ENCODE assay signal across 13 cellular contexts in the genomic region with DNA sequence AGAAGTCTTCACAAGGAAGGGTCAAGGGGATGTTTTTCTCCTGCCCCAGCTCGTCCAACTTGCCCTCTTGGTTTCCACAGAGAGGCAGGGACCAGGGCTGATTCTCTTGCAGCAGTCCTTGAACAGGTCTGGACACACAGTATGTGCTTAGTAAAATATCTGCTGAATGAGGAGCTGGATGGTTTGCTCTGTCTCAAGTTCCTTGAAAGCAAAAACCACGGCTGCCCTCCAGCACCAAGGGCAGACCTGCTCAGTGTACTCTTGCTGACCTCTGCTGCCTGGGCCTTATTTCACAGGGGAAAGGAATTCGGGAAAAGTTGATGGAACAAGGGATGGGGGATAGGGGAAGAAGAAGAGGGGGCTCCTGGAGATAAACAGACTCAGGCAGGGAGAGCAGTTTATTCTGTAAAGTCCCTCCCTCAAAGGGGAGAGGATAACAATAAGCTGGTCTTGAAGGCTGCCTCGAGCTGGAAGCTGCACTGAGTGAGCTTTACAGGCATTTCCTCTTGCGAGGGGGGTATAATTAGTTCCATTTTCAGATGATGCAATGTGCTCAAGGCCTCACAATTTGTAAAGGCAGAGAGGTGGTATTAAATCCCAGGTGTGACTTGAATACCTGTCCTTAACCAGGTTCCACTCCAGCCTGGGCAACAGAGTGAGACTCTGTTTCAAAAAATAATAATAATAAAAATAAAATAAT. TPM values are rescaled to one million over a fixed set of nuclear protein-coding genes. Genes with fewer than 3 reads are reported as not detected.
A peak's percentile ranks its signal among the peaks of the same experiment; 100 is the strongest.
DNase-seq lines count a peak whose midpoint lies in the region; ATAC-seq and TF ChIP-seq lines count a peak whose summit lies in the region.
"Had no signal": no experiment of that assay in that cellular context is flagged by ENCODE, and none has a peak within 500 bp of the region (broad histone marks: within the 10 kb centered on the region; RNA-seq: fewer than 3 reads in every experiment).

No MANE protein-coding gene starts in this region.

- no peaks in the 10 kb centered on the region for H3K27me3 Mint-ChIP-seq in activated naive CD4-positive, alpha-beta T cell treated with anti-CD3 and anti-CD28 coated beads for 36 hours (ENCODE audit: low read depth)
- H3K27me3 Mint-ChIP-seq in stimulated activated naive B cell treated with anti-CD40 and anti-IgM and Interleukin-4, amounts not matched to agents 10 μg/mL and 1 μg/mL and 100 μg/mL, for 72 hours, result peaks cover 0 to 20% of the 10 kb centered on the region in 2 donors

- peak in 1 of 7 experiments; percentile 26 for TF ChIP-seq CTCF in body of pancreas (IDR thresholded peaks at IDR 0.05)
- TF ChIP-seq CTCF in thyroid gland (IDR thresholded peaks at IDR 0.05), result peak in 1 of 6 experiments; percentile 16

- peaks cover 41% of the 10 kb centered on the region for H3K4me1 Mint-ChIP-seq in activated naive CD4-positive, alpha-beta T cell treated with anti-CD3 and anti-CD28 coated beads for 36 hours (ENCODE audit: low read depth)
- H3K4me1 Mint-ChIP-seq in stimulated activated naive B cell treated with anti-CD40 and anti-IgM and Interleukin-4, amounts not matched to agents 10 μg/mL and 1 μg/mL and 100 μg/mL, for 72 hours, result peaks cover 1 to 12% of the 10 kb centered on the region in 2 donors

- no peak for TF ChIP-seq POLR2A in body of pancreas (IDR thresholded peaks at IDR 0.05)
- TF ChIP-seq POLR2A in thyroid gland (IDR thresholded peaks at IDR 0.05), result no peak

- no peaks in the 10 kb centered on the region for H3K9me3 ChIP-seq in body of pancreas
- no peaks in the 10 kb centered on the region for H3K9me3 ChIP-seq in thyroid gland
- H3K9me3 ChIP-seq: BLaER1 had no signal

- H3K4me1 ChIP-seq in body of pancreas (peaks cover 87% of the 10 kb centered on the region), thyroid gland (peaks cover 69 to 95% of the 10 kb centered on the region in 2 donors)

- H3K27me3 ChIP-seq in body of pancreas (no peaks in the 10 kb centered on the region), thyroid gland (no peaks in the 10 kb centered on the region)
- H3K27me3 ChIP-seq: BLaER1 had no signal

- peaks cover 27% of the 10 kb centered on the region for H3K36me3 Mint-ChIP-seq in activated naive CD4-positive, alpha-beta T cell treated with anti-CD3 and anti-CD28 coated beads for 36 hours (ENCODE audit: low read depth)
- peaks cover 4% of the 10 kb centered on the region in 2 donors for H3K36me3 Mint-ChIP-seq in stimulated activated naive B cell treated with anti-CD40 and anti-IgM and Interleukin-4, amounts not matched to agents 10 μg/mL and 1 μg/mL and 100 μg/mL, for 72 hours

- ATAC-seq in body of pancreas, result no peak
- no peak for ATAC-seq in stimulated activated naive B cell treated with anti-CD40 and anti-IgM and Interleukin-4, amounts not matched to agents 10 μg/mL and 1 μg/mL and 100 μg/mL, for 72 hours (replicated peaks)
- ATAC-seq in HG03457 (IDR thresholded peaks at IDR 0.05; ENCODE audit: unreplicated experiment), result no peak
- no peak for ATAC-seq in GM21619 (IDR thresholded peaks at IDR 0.05; ENCODE audit: unreplicated experiment)

- H3K27ac ChIP-seq in body of pancreas (peak overlapping the region in 3 of 4 donors; percentile 39 to 86 (median 84)), thyroid gland (peak overlapping the region; percentile 11 to 56 (median 31))
- H3K27ac ChIP-seq: BLaER1 had no signal

- 45 to 55% methylated on average over 5 of the region's 5 CpGs for WGBS in body of pancreas, 2 donors
- 40 to 51% methylated on average over 5 of the region's 5 CpGs for WGBS in thyroid gland, 2 donors

- CTCF ChIA-PET in activated naive CD4-positive, alpha-beta T cell treated with anti-CD3 and anti-CD28 coated beads for 36 hours (lab: Charles Lee), result no interaction called here

- no peak overlapping the region for H3K4me3 Mint-ChIP-seq in activated naive CD4-positive, alpha-beta T cell treated with anti-CD3 and anti-CD28 coated beads for 36 hours
- no peak overlapping the region for H3K4me3 Mint-ChIP-seq in stimulated activated naive B cell treated with anti-CD40 and anti-IgM and Interleukin-4, amounts not matched to agents 10 μg/mL and 1 μg/mL and 100 μg/mL, for 72 hours

- no peaks in the 10 kb centered on the region for H3K9me3 Mint-ChIP-seq in activated naive CD4-positive, alpha-beta T cell treated with anti-CD3 and anti-CD28 coated beads for 36 hours
- H3K9me3 Mint-ChIP-seq in stimulated activated naive B cell treated with anti-CD40 and anti-IgM and Interleukin-4, amounts not matched to agents 10 μg/mL and 1 μg/mL and 100 μg/mL, for 72 hours, result peaks cover 4 to 5% of the 10 kb centered on the region in 2 donors

- H3K27ac Mint-ChIP-seq in activated naive CD4-positive, alpha-beta T cell treated with anti-CD3 and anti-CD28 coated beads for 36 hours, result peak overlapping the region; percentile 60
- no peak overlapping the region for H3K27ac Mint-ChIP-seq in stimulated activated naive B cell treated with anti-CD40 and anti-IgM and Interleukin-4, amounts not matched to agents 10 μg/mL and 1 μg/mL and 100 μg/mL, for 72 hours

- H3K4me3 ChIP-seq in body of pancreas (no peak overlapping the region), thyroid gland (replicated peaks in 1 of 3) (no peak overlapping the region)
- H3K4me3 ChIP-seq: BLaER1, lung had no signal

- intact Hi-C loops in activated naive CD4-positive, alpha-beta T cell treated with anti-CD3 and anti-CD28 coated beads for 36 hours (cut with micrococcal nuclease), result no loop called here
- intact Hi-C loops in body of pancreas (cut with DNase I) (no loop called here), thyroid gland (cut with DNase I) (loop anchor here (5.0 to 10.0 kb wide), 2 partner anchors 52 to 1366 kb away; partner anchors contain the start of gene LRFN2)

- H3K36me3 ChIP-seq in body of pancreas (replicated peaks in 1 of 2; ENCODE audit: insufficient read depth in 1 of 2, low read depth in 2 of 2), result no peaks in the 10 kb centered on the region
- H3K36me3 ChIP-seq in thyroid gland, result no peaks in the 10 kb centered on the region
- H3K36me3 ChIP-seq: BLaER1 had no signal

- DNase-seq in activated naive CD4-positive, alpha-beta T cell treated with anti-CD3 and anti-CD28 coated beads for 36 hours, result no peak
- no peak for DNase-seq in activated naive CD4-positive, alpha-beta T cell treated with Interleukin-2 at 50 U/mL for 16 hours
- DNase-seq in NCI-H69 (lab: John Stamatoyannopoulos, UW), result peak; percentile 13
- DNase-seq in body of pancreas, result no peak
- DNase-seq in thyroid gland, result no peak
- DNase-seq in stimulated activated naive B cell treated with anti-CD40 and anti-IgM and Interleukin-4, amounts not matched to agents 10 μg/mL and 1 μg/mL and 100 μg/mL, for 72 hours, result no peak
- DNase-seq: central memory CD4-positive, alpha-beta T cell; NCI-H226 had no signal

RNA-seq across cellular contexts. Expression of gene KCNK5, which starts 10.3 kb away (rescaled TPM):
- total RNA-seq in activated naive CD4-positive, alpha-beta T cell treated with anti-CD3 and anti-CD28 coated beads for 36 hours, result 1 to 10 TPM; 9.0 to 9.2 TPM
- total RNA-seq in body of pancreas (10 to 100 TPM; 16.9 to 31.0 TPM), thyroid gland (10 to 100 TPM in 3 of 4 donors, 1 to 10 TPM in 1; 9.2 to 14.3 (median 13.0) TPM)
- total RNA-seq: pulmonary artery endothelial cell had no signal
